1 cellular context compared by ENCODE assay signal in the genomic region with DNA sequence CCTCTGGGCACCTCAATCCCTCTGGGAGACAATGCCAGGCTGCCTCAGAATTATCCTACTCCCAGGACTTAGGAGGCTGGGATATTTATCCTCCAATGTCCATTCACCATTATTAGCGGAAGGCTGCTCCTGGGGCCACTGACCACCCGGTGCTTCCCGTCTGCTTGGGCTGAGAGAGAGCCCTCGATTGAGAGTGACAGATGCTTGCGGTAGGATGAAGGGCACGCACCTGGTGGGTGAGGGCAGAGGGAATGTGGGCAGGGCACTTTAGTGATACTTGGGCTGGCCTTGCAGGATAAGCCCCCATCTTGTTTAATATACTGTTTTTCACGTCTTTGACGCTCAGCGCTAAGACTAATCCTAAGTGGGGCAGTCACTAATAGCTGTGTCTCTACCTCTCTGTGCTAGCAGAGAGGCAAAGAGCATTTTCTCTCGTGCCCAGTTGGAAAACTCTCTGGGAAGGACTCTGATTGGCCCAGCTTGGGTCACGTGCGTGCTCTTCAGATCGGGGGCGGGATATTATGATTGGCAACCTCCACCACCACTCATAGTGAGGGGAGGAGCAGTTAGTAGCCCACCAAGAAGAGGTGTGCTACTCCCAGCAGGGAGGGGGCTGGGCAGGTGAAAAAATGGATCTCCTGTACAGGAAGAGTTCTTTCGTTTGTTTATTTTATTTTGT.
TF ChIP-seq lines count a peak whose summit lies in the region.

No MANE protein-coding gene starts in this region.

TF ChIP-seq in K562, 482 proteins besides CTCF, POLR2A, EP300 and RAD21 (continued from another document and continues in another):
- TF ChIP-seq ETS2 (tag; IDR thresholded peaks at IDR 0.05; ENCODE audit: borderline replicate concordance, poor library complexity, severe bottlenecking), result no peak
- TF ChIP-seq SMARCE1 (IDR thresholded peaks at IDR 0.05), result no peak
- TF ChIP-seq, protein P1, sequence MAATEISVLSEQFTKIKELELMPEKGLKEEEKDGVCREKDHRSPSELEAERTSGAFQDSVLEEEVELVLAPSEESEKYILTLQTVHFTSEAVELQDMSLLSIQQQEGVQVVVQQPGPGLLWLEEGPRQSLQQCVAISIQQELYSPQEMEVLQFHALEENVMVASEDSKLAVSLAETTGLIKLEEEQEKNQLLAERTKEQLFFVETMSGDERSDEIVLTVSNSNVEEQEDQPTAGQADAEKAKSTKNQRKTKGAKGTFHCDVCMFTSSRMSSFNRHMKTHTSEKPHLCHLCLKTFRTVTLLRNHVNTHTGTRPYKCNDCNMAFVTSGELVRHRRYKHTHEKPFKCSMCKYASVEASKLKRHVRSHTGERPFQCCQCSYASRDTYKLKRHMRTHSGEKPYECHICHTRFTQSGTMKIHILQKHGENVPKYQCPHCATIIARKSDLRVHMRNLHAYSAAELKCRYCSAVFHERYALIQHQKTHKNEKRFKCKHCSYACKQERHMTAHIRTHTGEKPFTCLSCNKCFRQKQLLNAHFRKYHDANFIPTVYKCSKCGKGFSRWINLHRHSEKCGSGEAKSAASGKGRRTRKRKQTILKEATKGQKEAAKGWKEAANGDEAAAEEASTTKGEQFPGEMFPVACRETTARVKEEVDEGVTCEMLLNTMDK (IDR thresholded peaks at IDR 0.05; ENCODE audit: borderline replicate concordance, insufficient read depth, low read depth, low read length, poor library complexity, severe bottlenecking), result no peak
- TF ChIP-seq SRSF9 (IDR thresholded peaks at IDR 0.05; ENCODE audit: borderline replicate concordance, low read depth, low read length), result no peak
- no peak for TF ChIP-seq ZNF766 (CRISPR knock-in tag; conservative IDR thresholded peaks at IDR 0.05)
- TF ChIP-seq, protein P2, sequence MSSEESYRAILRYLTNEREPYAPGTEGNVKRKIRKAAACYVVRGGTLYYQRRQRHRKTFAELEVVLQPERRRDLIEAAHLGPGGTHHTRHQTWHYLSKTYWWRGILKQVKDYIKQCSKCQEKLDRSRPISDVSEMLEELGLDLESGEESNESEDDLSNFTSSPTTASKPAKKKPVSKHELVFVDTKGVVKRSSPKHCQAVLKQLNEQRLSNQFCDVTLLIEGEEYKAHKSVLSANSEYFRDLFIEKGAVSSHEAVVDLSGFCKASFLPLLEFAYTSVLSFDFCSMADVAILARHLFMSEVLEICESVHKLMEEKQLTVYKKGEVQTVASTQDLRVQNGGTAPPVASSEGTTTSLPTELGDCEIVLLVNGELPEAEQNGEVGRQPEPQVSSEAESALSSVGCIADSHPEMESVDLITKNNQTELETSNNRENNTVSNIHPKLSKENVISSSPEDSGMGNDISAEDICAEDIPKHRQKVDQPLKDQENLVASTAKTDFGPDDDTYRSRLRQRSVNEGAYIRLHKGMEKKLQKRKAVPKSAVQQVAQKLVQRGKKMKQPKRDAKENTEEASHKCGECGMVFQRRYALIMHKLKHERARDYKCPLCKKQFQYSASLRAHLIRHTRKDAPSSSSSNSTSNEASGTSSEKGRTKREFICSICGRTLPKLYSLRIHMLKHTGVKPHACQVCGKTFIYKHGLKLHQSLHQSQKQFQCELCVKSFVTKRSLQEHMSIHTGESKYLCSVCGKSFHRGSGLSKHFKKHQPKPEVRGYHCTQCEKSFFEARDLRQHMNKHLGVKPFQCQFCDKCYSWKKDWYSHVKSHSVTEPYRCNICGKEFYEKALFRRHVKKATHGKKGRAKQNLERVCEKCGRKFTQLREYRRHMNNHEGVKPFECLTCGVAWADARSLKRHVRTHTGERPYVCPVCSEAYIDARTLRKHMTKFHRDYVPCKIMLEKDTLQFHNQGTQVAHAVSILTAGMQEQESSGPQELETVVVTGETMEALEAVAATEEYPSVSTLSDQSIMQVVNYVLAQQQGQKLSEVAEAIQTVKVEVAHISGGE (CRISPR knock-in tag; IDR thresholded peaks at IDR 0.05), result no peak
- TF ChIP-seq, protein P3, sequence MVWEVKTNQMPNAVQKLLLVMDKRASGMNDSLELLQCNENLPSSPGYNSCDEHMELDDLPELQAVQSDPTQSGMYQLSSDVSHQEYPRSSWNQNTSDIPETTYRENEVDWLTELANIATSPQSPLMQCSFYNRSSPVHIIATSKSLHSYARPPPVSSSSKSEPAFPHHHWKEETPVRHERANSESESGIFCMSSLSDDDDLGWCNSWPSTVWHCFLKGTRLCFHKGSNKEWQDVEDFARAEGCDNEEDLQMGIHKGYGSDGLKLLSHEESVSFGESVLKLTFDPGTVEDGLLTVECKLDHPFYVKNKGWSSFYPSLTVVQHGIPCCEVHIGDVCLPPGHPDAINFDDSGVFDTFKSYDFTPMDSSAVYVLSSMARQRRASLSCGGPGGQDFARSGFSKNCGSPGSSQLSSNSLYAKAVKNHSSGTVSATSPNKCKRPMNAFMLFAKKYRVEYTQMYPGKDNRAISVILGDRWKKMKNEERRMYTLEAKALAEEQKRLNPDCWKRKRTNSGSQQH (CRISPR knock-in tag; IDR thresholded peaks at IDR 0.05), result no peak
- no peak for TF ChIP-seq U2AF2 (optimal IDR thresholded peaks at IDR 0.05; ENCODE audit: low read depth, low read length)
- no peak for TF ChIP-seq GTF2E2 (tag; IDR thresholded peaks at IDR 0.05)
- TF ChIP-seq BDP1 (IDR thresholded peaks at IDR 0.05; ENCODE audit: insufficient read depth, insufficient read length), result no peak
- TF ChIP-seq MYC (IDR thresholded peaks at IDR 0.05; ENCODE audit: low read depth, low read length), result no peak
- TF ChIP-seq MYC (CRISPR knock-in tag; IDR thresholded peaks at IDR 0.05; ENCODE audit: borderline replicate concordance, low read depth), result no peak
- peak; percentile 43; the same call in 1 of the 2 replicates for TF ChIP-seq L3MBTL2 (IDR thresholded peaks at IDR 0.05)
- TF ChIP-seq ZNF165 (CRISPR knock-in tag; IDR thresholded peaks at IDR 0.05; ENCODE audit: borderline replicate concordance), result no peak
- no peak for TF ChIP-seq LCOR (CRISPR knock-in tag; IDR thresholded peaks at IDR 0.05)
- no peak for TF ChIP-seq ATF7 (IDR thresholded peaks at IDR 0.05)
- TF ChIP-seq HDAC2 (IDR thresholded peaks at IDR 0.05), result no peak
- TF ChIP-seq BMI1 (IDR thresholded peaks at IDR 0.05; ENCODE audit: low read length), result no peak
- no peak for TF ChIP-seq ZNF830 (CRISPR knock-in tag; IDR thresholded peaks at IDR 0.05)
- TF ChIP-seq, protein P4, sequence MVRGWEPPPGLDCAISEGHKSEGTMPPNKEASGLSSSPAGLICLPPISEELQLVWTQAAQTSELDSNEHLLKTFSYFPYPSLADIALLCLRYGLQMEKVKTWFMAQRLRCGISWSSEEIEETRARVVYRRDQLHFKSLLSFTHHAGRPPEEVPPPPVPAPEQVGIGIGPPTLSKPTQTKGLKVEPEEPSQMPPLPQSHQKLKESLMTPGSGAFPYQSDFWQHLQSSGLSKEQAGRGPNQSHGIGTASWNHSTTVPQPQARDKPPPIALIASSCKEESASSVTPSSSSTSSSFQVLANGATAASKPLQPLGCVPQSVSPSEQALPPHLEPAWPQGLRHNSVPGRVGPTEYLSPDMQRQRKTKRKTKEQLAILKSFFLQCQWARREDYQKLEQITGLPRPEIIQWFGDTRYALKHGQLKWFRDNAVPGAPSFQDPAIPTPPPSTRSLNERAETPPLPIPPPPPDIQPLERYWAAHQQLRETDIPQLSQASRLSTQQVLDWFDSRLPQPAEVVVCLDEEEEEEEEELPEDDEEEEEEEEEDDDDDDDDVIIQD (CRISPR knock-in tag; IDR thresholded peaks at IDR 0.05), result no peak
- TF ChIP-seq ZC3H8 (IDR thresholded peaks at IDR 0.05), result no peak
- TF ChIP-seq, protein P5, sequence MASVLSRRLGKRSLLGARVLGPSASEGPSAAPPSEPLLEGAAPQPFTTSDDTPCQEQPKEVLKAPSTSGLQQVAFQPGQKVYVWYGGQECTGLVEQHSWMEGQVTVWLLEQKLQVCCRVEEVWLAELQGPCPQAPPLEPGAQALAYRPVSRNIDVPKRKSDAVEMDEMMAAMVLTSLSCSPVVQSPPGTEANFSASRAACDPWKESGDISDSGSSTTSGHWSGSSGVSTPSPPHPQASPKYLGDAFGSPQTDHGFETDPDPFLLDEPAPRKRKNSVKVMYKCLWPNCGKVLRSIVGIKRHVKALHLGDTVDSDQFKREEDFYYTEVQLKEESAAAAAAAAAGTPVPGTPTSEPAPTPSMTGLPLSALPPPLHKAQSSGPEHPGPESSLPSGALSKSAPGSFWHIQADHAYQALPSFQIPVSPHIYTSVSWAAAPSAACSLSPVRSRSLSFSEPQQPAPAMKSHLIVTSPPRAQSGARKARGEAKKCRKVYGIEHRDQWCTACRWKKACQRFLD (CRISPR knock-in tag; IDR thresholded peaks at IDR 0.05), result no peak
- no peak for TF ChIP-seq HDGF (IDR thresholded peaks at IDR 0.05)
- TF ChIP-seq, protein P6, sequence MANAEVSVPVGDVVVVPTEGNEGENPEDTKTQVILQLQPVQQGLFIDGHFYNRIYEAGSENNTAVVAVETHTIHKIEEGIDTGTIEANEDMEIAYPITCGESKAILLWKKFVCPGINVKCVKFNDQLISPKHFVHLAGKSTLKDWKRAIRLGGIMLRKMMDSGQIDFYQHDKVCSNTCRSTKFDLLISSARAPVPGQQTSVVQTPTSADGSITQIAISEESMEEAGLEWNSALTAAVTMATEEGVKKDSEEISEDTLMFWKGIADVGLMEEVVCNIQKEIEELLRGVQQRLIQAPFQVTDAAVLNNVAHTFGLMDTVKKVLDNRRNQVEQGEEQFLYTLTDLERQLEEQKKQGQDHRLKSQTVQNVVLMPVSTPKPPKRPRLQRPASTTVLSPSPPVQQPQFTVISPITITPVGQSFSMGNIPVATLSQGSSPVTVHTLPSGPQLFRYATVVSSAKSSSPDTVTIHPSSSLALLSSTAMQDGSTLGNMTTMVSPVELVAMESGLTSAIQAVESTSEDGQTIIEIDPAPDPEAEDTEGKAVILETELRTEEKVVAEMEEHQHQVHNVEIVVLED (CRISPR knock-in tag; IDR thresholded peaks at IDR 0.05), result no peak
- peak; percentile 79 for TF ChIP-seq BHLHE40 (IDR thresholded peaks at IDR 0.05; ENCODE audit: low read length)
- TF ChIP-seq ZNF282 (CRISPR knock-in tag; IDR thresholded peaks at IDR 0.05), result no peak
- no peak for TF ChIP-seq SMARCA5 (IDR thresholded peaks at IDR 0.05)
- TF ChIP-seq GTF2A2 (tag; IDR thresholded peaks at IDR 0.05), result no peak
- TF ChIP-seq KAT2B (IDR thresholded peaks at IDR 0.05; ENCODE audit: low read depth, low read length), result no peak
- TF ChIP-seq ZNF586 (CRISPR knock-in tag; conservative IDR thresholded peaks at IDR 0.05), result no peak
- TF ChIP-seq ZEB2 (IDR thresholded peaks at IDR 0.05), result no peak
- TF ChIP-seq DMBX1 (CRISPR knock-in tag; IDR thresholded peaks at IDR 0.05; ENCODE audit: borderline replicate concordance), result no peak
- TF ChIP-seq ELF4 (CRISPR knock-in tag; IDR thresholded peaks at IDR 0.05), result no peak
- TF ChIP-seq NFYB (IDR thresholded peaks at IDR 0.05; ENCODE audit: extremely low read depth, insufficient read length), result peak; percentile 93
- TF ChIP-seq ZNF57 (CRISPR knock-in tag; IDR thresholded peaks at IDR 0.05), result no peak
- TF ChIP-seq, protein P7, sequence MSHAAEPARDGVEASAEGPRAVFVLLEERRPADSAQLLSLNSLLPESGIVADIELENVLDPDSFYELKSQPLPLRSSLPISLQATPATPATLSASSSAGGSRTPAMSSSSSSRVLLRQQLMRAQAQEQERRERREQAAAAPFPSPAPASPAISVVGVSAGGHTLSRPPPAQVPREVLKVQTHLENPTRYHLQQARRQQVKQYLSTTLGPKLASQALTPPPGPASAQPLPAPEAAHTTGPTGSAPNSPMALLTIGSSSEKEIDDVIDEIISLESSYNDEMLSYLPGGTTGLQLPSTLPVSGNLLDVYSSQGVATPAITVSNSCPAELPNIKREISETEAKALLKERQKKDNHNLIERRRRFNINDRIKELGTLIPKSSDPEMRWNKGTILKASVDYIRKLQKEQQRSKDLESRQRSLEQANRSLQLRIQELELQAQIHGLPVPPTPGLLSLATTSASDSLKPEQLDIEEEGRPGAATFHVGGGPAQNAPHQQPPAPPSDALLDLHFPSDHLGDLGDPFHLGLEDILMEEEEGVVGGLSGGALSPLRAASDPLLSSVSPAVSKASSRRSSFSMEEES (CRISPR knock-in tag; IDR thresholded peaks at IDR 0.05), result peak; percentile 78
- no peak for TF ChIP-seq MCM2 (IDR thresholded peaks at IDR 0.05; ENCODE audit: low read depth)
- TF ChIP-seq, protein P8, sequence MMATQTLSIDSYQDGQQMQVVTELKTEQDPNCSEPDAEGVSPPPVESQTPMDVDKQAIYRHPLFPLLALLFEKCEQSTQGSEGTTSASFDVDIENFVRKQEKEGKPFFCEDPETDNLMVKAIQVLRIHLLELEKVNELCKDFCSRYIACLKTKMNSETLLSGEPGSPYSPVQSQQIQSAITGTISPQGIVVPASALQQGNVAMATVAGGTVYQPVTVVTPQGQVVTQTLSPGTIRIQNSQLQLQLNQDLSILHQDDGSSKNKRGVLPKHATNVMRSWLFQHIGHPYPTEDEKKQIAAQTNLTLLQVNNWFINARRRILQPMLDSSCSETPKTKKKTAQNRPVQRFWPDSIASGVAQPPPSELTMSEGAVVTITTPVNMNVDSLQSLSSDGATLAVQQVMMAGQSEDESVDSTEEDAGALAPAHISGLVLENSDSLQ (IDR thresholded peaks at IDR 0.05), result peak; percentile 98
- TF ChIP-seq HIVEP1 (CRISPR knock-in tag; IDR thresholded peaks at IDR 0.05), result no peak
- TF ChIP-seq MED1 (CRISPR knock-in tag; IDR thresholded peaks at IDR 0.05; ENCODE audit: borderline replicate concordance), result no peak
- TF ChIP-seq, protein P9, sequence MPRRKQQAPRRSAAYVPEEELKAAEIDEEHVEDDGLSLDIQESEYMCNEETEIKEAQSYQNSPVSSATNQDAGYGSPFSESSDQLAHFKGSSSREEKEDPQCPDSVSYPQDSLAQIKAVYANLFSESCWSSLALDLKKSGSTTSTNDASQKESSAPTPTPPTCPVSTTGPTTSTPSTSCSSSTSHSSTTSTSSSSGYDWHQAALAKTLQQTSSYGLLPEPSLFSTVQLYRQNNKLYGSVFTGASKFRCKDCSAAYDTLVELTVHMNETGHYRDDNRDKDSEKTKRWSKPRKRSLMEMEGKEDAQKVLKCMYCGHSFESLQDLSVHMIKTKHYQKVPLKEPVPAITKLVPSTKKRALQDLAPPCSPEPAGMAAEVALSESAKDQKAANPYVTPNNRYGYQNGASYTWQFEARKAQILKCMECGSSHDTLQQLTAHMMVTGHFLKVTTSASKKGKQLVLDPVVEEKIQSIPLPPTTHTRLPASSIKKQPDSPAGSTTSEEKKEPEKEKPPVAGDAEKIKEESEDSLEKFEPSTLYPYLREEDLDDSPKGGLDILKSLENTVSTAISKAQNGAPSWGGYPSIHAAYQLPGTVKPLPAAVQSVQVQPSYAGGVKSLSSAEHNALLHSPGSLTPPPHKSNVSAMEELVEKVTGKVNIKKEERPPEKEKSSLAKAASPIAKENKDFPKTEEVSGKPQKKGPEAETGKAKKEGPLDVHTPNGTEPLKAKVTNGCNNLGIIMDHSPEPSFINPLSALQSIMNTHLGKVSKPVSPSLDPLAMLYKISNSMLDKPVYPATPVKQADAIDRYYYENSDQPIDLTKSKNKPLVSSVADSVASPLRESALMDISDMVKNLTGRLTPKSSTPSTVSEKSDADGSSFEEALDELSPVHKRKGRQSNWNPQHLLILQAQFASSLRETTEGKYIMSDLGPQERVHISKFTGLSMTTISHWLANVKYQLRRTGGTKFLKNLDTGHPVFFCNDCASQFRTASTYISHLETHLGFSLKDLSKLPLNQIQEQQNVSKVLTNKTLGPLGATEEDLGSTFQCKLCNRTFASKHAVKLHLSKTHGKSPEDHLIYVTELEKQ (CRISPR knock-in tag; IDR thresholded peaks at IDR 0.05), result no peak
- TF ChIP-seq, protein P10, sequence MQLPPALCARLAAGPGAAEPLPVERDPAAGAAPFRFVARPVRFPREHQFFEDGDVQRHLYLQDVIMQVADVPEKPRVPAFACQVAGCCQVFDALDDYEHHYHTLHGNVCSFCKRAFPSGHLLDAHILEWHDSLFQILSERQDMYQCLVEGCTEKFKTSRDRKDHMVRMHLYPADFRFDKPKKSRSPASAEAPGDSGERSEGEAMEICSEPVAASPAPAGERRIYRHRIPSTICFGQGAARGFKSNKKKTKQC (CRISPR knock-in tag; IDR thresholded peaks at IDR 0.05), result no peak
- no peak for TF ChIP-seq ZKSCAN3 (CRISPR knock-in tag; IDR thresholded peaks at IDR 0.05)
- TF ChIP-seq CBFA2T2 (conservative IDR thresholded peaks at IDR 0.05), result peak; percentile 55
- no peak for TF ChIP-seq ZBTB1 (CRISPR knock-in tag; IDR thresholded peaks at IDR 0.05; ENCODE audit: borderline replicate concordance, low read depth)
- TF ChIP-seq C11orf30 (IDR thresholded peaks at IDR 0.05; ENCODE audit: low read depth), result no peak
